Comparison of ENCODE assay signal across 25 cellular contexts in the genomic region with DNA sequence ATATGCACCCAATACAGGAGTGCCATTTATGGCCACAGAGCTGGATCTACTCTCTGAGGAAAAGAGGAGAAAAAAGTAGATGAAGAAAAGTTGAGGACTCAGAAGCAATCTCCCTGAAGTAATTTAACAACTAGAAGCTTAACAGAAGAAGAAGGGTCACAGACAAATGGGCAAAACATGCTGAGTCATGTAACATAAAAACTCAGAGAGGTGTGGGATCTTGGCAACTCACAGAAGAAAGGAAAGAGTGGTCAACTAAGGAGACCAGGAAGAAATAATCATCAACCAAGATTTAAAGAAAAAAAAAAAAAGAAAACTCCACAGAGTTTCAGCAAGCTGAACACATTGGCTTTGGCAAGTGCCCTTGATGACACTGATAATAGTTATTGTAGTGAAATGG. TPM values are rescaled to one million over a fixed set of nuclear protein-coding genes. Genes with fewer than 3 reads are reported as not detected.
DNase-seq lines count a peak whose midpoint lies in the region; ATAC-seq, FAIRE-seq and TF ChIP-seq lines count a peak whose summit lies in the region.
"Had no signal": no experiment of that assay in that cellular context is flagged by ENCODE, and none has a peak within 500 bp of the region (broad histone marks: within the 10 kb centered on the region; RNA-seq: fewer than 3 reads in every experiment).

No MANE protein-coding gene starts in this region.

- no peak overlapping the region for H2AK5ac ChIP-seq in H1 (ENCODE audit: low read depth, low read length)
- no peak overlapping the region for H2AK5ac ChIP-seq in neuronal stem cell (ENCODE audit: low read depth, low read length)

- CTCF ChIA-PET in H1 (lab: Charles Lee; ENCODE audit: partially characterized antibody) = interaction anchor here (0.6 to 1.3 kb wide), 2 partner anchors 17 to 99 kb away, joined by 3 read pairs; no protein-coding TSS in a partner anchor
- CTCF ChIA-PET in activated CD8-positive, alpha-beta T cell treated with anti-CD3 and anti-CD28 coated beads for 36 hours (lab: Charles Lee) = interaction anchor here (1.1 kb wide), 1 partner anchor 10 kb away, joined by 3 read pairs; no protein-coding TSS in a partner anchor

- intact Hi-C loops in pancreas (cut with DNase I) = no loop called here
- intact Hi-C loops in activated CD8-positive, alpha-beta T cell treated with anti-CD3 and anti-CD28 coated beads for 36 hours (cut with micrococcal nuclease) = no loop called here

- H3K27me3 ChIP-seq in H1 (replicated peaks in 1 of 4; ENCODE audit: control insufficient read depth in 3 of 4, extremely low read depth in 1 of 4, insufficient read depth in 3 of 4, low read length in 3 of 4) = no peaks in the 10 kb centered on the region
- H3K27me3 ChIP-seq in neuronal stem cell (ENCODE audit: control insufficient read depth in 3 of 3, insufficient read depth in 3 of 3, low read depth in 1 of 3, low read length in 3 of 3) = no peaks in the 10 kb centered on the region
- H3K27me3 ChIP-seq in pancreas = peaks cover 0 to 4% (median 0%) of the 10 kb centered on the region in 4 donors
- H3K27me3 ChIP-seq: thyroid gland had no signal

- no peak overlapping the region for H4K8ac ChIP-seq in H1 (ENCODE audit: extremely low read depth, insufficient read depth, low read length)
- no peak overlapping the region for H4K8ac ChIP-seq in neuronal stem cell (ENCODE audit: low read depth, low read length)

- no peak overlapping the region for H3K27ac ChIP-seq in H1 (ENCODE audit: low read depth, low read length)
- H3K27ac ChIP-seq in neuronal stem cell (replicated peaks; ENCODE audit: low read length) = no peak overlapping the region
- H3K27ac ChIP-seq in pancreas = no peak overlapping the region
- H3K27ac ChIP-seq: spleen, thyroid gland had no signal

- no peak overlapping the region for H2AFZ ChIP-seq in H1 (ENCODE audit: low read length)
- peak overlapping the region; percentile 22 for H2AFZ ChIP-seq in neuronal stem cell (ENCODE audit: low read length)

- no peak overlapping the region for H3K56ac ChIP-seq in H1 (replicated peaks; ENCODE audit: insufficient read length, low read depth, low read length)

- H3K79me1 ChIP-seq in H1 (ENCODE audit: low read depth, low read length) = no peaks in the 10 kb centered on the region
- no peaks in the 10 kb centered on the region for H3K79me1 ChIP-seq in neuronal stem cell (ENCODE audit: low read depth, low read length)

- no peaks in the 10 kb centered on the region for H3K9me3 Mint-ChIP-seq in HFFc6
- no peaks in the 10 kb centered on the region for H3K9me3 Mint-ChIP-seq in activated CD8-positive, alpha-beta T cell treated with anti-CD3 and anti-CD28 coated beads for 36 hours

- no peak for TF ChIP-seq RAD21 in H1 (IDR thresholded peaks at IDR 0.05 in 1 of 2, conservative IDR thresholded peaks at IDR 0.05 in 1 of 2; ENCODE audit: low read depth in 2 of 2, low read length in 2 of 2)

- no peak overlapping the region for H3K4me2 ChIP-seq in H1 (ENCODE audit: insufficient read depth in 1 of 2, low read depth in 2 of 2, low read length in 2 of 2)
- no peak overlapping the region for H3K4me2 ChIP-seq in neuronal stem cell (ENCODE audit: insufficient read depth, low read length, poor library complexity, severe bottlenecking)

- peaks cover 5% of the 10 kb centered on the region for H3K36me3 Mint-ChIP-seq in HFFc6 (ENCODE audit: low read depth)
- no peaks in the 10 kb centered on the region for H3K36me3 Mint-ChIP-seq in activated CD8-positive, alpha-beta T cell treated with anti-CD3 and anti-CD28 coated beads for 36 hours (ENCODE audit: low read depth)

- no peak overlapping the region for H3K18ac ChIP-seq in H1 (ENCODE audit: extremely low read depth, low read length)
- no peak overlapping the region for H3K18ac ChIP-seq in neuronal stem cell (ENCODE audit: low read length)

- no peak overlapping the region for H4K91ac ChIP-seq in H1 (replicated peaks; ENCODE audit: insufficient read length, low read length)
- H4K91ac ChIP-seq in neuronal stem cell (ENCODE audit: low read depth, low read length, poor library complexity) = no peak overlapping the region

- no peak overlapping the region for H2BK5ac ChIP-seq in H1 (ENCODE audit: low read depth, low read length)
- no peak overlapping the region for H2BK5ac ChIP-seq in neuronal stem cell (ENCODE audit: low read length)

- H3K9me3 ChIP-seq in H1 (ENCODE audit: insufficient read depth in 2 of 2, low read depth in 1 of 2, low read length in 1 of 2) = no peaks in the 10 kb centered on the region
- peaks cover 0 to 14% of the 10 kb centered on the region in 2 donors for H3K9me3 ChIP-seq in neuronal stem cell (replicated peaks in 1 of 2; ENCODE audit: control insufficient read depth in 2 of 2, insufficient read depth in 1 of 2, low read depth in 1 of 2, low read length in 2 of 2)
- H3K9me3 ChIP-seq in pancreas = no peaks in the 10 kb centered on the region
- H3K9me3 ChIP-seq: spleen, thyroid gland had no signal

- H3K4me3 Mint-ChIP-seq in HFFc6 = no peak overlapping the region
- H3K4me3 Mint-ChIP-seq in activated CD8-positive, alpha-beta T cell treated with anti-CD3 and anti-CD28 coated beads for 36 hours = no peak overlapping the region
- H3K4me3 Mint-ChIP-seq: B cell had no signal

- H2BK12ac ChIP-seq in H1 (ENCODE audit: low read depth, low read length) (no peak overlapping the region), neuronal stem cell (ENCODE audit: low read length) (no peak overlapping the region)

- no peak overlapping the region for H4K5ac ChIP-seq in H1 (ENCODE audit: insufficient read length, low read depth, low read length)

- FAIRE-seq in H1 (lab: Jason Lieb, UNC) (no peak), pancreas (lab: Jason Lieb, UNC) (no peak)

- H3K4me3 ChIP-seq in H1 (ENCODE audit: extremely low read depth in 1 of 4, insufficient read depth in 2 of 4, low read depth in 3 of 4, low read length in 4 of 4) = no peak overlapping the region
- H3K4me3 ChIP-seq in neuronal stem cell (ENCODE audit: low read length in 2 of 2) = no peak overlapping the region
- H3K4me3 ChIP-seq in pancreas = no peak overlapping the region
- H3K4me3 ChIP-seq: spleen, thyroid gland had no signal

- TF ChIP-seq POLR2A in H1 (IDR thresholded peaks at IDR 0.05; ENCODE audit: control extremely low read depth in 1 of 2, low read depth in 2 of 2, low read length in 2 of 2) = no peak

- H3K9ac ChIP-seq in H1 (replicated peaks in 1 of 4; ENCODE audit: extremely low read depth in 1 of 4, low read depth in 3 of 4, low read length in 3 of 4) = no peak overlapping the region
- H3K9ac ChIP-seq in neuronal stem cell (ENCODE audit: low read depth, low read length, poor library complexity) = no peak overlapping the region

- H2BK20ac ChIP-seq in H1 (ENCODE audit: low read length) = no peak overlapping the region

- no peaks in the 10 kb centered on the region for H3K23me2 ChIP-seq in H1 (ENCODE audit: low read depth, low read length)

- DNase-seq in HFFc6 (no peak), RPMI7951 (ENCODE audit: low read depth) (peak; percentile 65), H1 (ENCODE audit: low read depth in 1 of 2, low spot score in 2 of 2) (no peak), neuronal stem cell (ENCODE audit: low spot score) (no peak), pancreas (no peak), NCI-H2081 (lab: John Stamatoyannopoulos, UW) (no peak)
- DNase-seq in activated CD8-positive, alpha-beta T cell treated with anti-CD3 and anti-CD28 coated beads for 36 hours = no peak
- DNase-seq: activated CD4-positive, CD25-positive, alpha-beta regulatory T cell treated with anti-CD3 and anti-CD28 coated beads, Interleukin-2, amount 50 U/mL, for 72 hours; activated naive CD4-positive, alpha-beta T cell treated with anti-CD3 and anti-CD28 coated beads, Interleukin-2, amount 50 U/mL, for 16 hours; aorta; COR-L47; DND-41; foreskin melanocyte; hippocampal formation; MV-4-11; NCI-H1694; NCI-H526 treated with DMSO at 0.1 percent for 48 hours; occipital lobe; Right ventricle myocardium superior; spleen; stimulated activated CD4-positive, alpha-beta T cell treated with anti-CD3 and anti-CD28 coated beads, Interleukin-4, amount 100 ng/mL, for 1 hour; stimulated activated naive CD8-positive, alpha-beta T cell treated with anti-CD3 and anti-CD28 coated beads, Interleukin-15, Interleukin-2, amounts not matched to agents 100 U/mL and 50 U/mL, for 24 hours; SW 1271; thyroid gland had no signal

- no peaks in the 10 kb centered on the region for H4K20me1 ChIP-seq in H1 (replicated peaks in 1 of 2; ENCODE audit: control insufficient read depth in 1 of 2, insufficient read depth in 2 of 2, low read length in 2 of 2)

- POLR2A ChIA-PET in H1 (lab: Charles Lee; ENCODE audit: partially characterized antibody) = no interaction called here
- POLR2A ChIA-PET in activated CD8-positive, alpha-beta T cell treated with anti-CD3 and anti-CD28 coated beads for 36 hours (lab: Charles Lee) = no interaction called here

- peaks cover 2% of the 10 kb centered on the region; the same call in 1 of the 2 replicates for H3K27me3 Mint-ChIP-seq in HFFc6 (ENCODE audit: insufficient read depth)
- H3K27me3 Mint-ChIP-seq in activated CD8-positive, alpha-beta T cell treated with anti-CD3 and anti-CD28 coated beads for 36 hours = peaks cover 12% of the 10 kb centered on the region
- H3K27me3 Mint-ChIP-seq: B cell had no signal

- peaks cover 0 to 5% (median 2%) of the 10 kb centered on the region in 4 experiments; a peak in 3 of 7 replicates for H3K4me1 ChIP-seq in H1 (replicated peaks in 1 of 4; ENCODE audit: control insufficient read depth in 3 of 4, insufficient read depth in 4 of 4, low read length in 3 of 4)
- H3K4me1 ChIP-seq in neuronal stem cell (ENCODE audit: control insufficient read depth in 2 of 2, insufficient read depth in 1 of 2, low read depth in 1 of 2, low read length in 2 of 2) = peaks cover 0 to 15% of the 10 kb centered on the region in 2 donors
- H3K4me1 ChIP-seq in pancreas = no peaks in the 10 kb centered on the region

- TF ChIP-seq CTCF in HFFc6 (IDR thresholded peaks at IDR 0.05) = no peak
- TF ChIP-seq CTCF in H1 (IDR thresholded peaks at IDR 0.05; ENCODE audit: control extremely low read depth in 1 of 3, insufficient read depth in 1 of 3, low read depth in 1 of 3, low read length in 3 of 3) = no peak
- no peak for TF ChIP-seq CTCF in pancreas (IDR thresholded peaks at IDR 0.05)
- no peak for TF ChIP-seq CTCF in activated CD8-positive, alpha-beta T cell treated with anti-CD3 and anti-CD28 coated beads for 36 hours (IDR thresholded peaks at IDR 0.05)

- H3K4ac ChIP-seq in H1 (replicated peaks; ENCODE audit: insufficient read length, low read depth, low read length) = no peak overlapping the region
- H3K4ac ChIP-seq in neuronal stem cell (ENCODE audit: low read length) = no peak overlapping the region

- H3K79me2 ChIP-seq in H1 (ENCODE audit: control insufficient read depth in 1 of 2, insufficient read depth in 2 of 2, low read length in 2 of 2) = no peaks in the 10 kb centered on the region

- TF ChIP-seq EP300 in H1 (IDR thresholded peaks at IDR 0.05; ENCODE audit: borderline replicate concordance in 1 of 2, low read depth in 2 of 2, low read length in 2 of 2) = no peak

- H3K4me1 Mint-ChIP-seq in HFFc6 (ENCODE audit: low read depth) = peaks cover 51% of the 10 kb centered on the region
- H3K4me1 Mint-ChIP-seq in activated CD8-positive, alpha-beta T cell treated with anti-CD3 and anti-CD28 coated beads for 36 hours (ENCODE audit: low read depth) = peaks cover 5% of the 10 kb centered on the region

- peak overlapping the region; percentile 52 for H3K27ac Mint-ChIP-seq in HFFc6
- H3K27ac Mint-ChIP-seq in activated CD8-positive, alpha-beta T cell treated with anti-CD3 and anti-CD28 coated beads for 36 hours = no peak overlapping the region
- H3K27ac Mint-ChIP-seq: B cell had no signal

- H3K23ac ChIP-seq in H1 (ENCODE audit: insufficient read length) (no peak overlapping the region), neuronal stem cell (ENCODE audit: low read depth, low read length, poor library complexity) (no peak overlapping the region)

- H3K36me3 ChIP-seq in H1 (ENCODE audit: control insufficient read depth in 2 of 4, insufficient read depth in 4 of 4, low read length in 3 of 4) (no peaks in the 10 kb centered on the region), neuronal stem cell (replicated peaks in 1 of 2; ENCODE audit: control insufficient read depth in 2 of 2, insufficient read depth in 2 of 2, low read length in 2 of 2) (no peaks in the 10 kb centered on the region), pancreas (no peaks in the 10 kb centered on the region)
- H3K36me3 ChIP-seq: spleen, thyroid gland had no signal

- H3K14ac ChIP-seq in H1 (ENCODE audit: insufficient read length) = no peak overlapping the region
- no peak overlapping the region for H3K14ac ChIP-seq in neuronal stem cell (ENCODE audit: low read length)

- ATAC-seq in pancreas = no peak
- no peak for ATAC-seq in activated CD8-positive, alpha-beta T cell treated with anti-CD3 and anti-CD28 coated beads for 36 hours
- ATAC-seq: stimulated activated naive CD8-positive, alpha-beta T cell treated with anti-CD3 and anti-CD28 coated beads, Interleukin-15, Interleukin-2, amounts not matched to agents 100 U/mL and 50 U/mL, for 24 hours had no signal

- H2BK15ac ChIP-seq in H1 (ENCODE audit: low read length) = no peak overlapping the region
- no peak overlapping the region for H2BK15ac ChIP-seq in neuronal stem cell (ENCODE audit: low read length)

- H2BK120ac ChIP-seq in H1 (replicated peaks; ENCODE audit: low read depth, low read length) = no peak overlapping the region
- no peak overlapping the region for H2BK120ac ChIP-seq in neuronal stem cell (ENCODE audit: low read depth, low read length)

RNA-seq across cellular contexts. Expression of a gene that starts 51.8 kb away (rescaled TPM):
- 10 to 100 TPM; 26.4 to 36.5 (median 30.5) TPM for total RNA-seq in HFFc6 (2021; fragmentation: NEBNext Ultra II Directional; extraction: Animal tissue kit (Norgen Biotek cat#: 25700))
- 60.7 and 61.6 TPM in 2 replicates for total RNA-seq in RPMI7951 (2014; rRNA removed; shearing (Covaris generic))
- 29.7 and 31.7 TPM in 2 replicates for total RNA-seq in H1 (2021; fragmentation: NEBNext Ultra II Directional; extraction: Animal tissue kit (Norgen Biotek cat#: 25700))
- 12.6 and 20.6 TPM in 2 replicates for polyA plus RNA-seq in H1 (2011; rRNA removed)
- polyA plus RNA-seq in H1 (2011; cell fraction: cytosol; rRNA removed) = 26.0 TPM
- polyA plus RNA-seq in H1 (2011; cell fraction: nucleus; rRNA removed) = 9.0 TPM
- 16.6 to 21.6 TPM (median 19.9 TPM) in 4 replicates for polyA plus RNA-seq in H1 (2012, experiment 1 of 2)
- 7.4 TPM for polyA plus RNA-seq in H1 (2012, experiment 2 of 2)
- polyA plus RNA-seq in H1 (2013, experiment 1 of 2) = 27.3 TPM
- 26.0 TPM for polyA plus RNA-seq in H1 (2013, experiment 2 of 2)
- 7.0 and 7.2 TPM in 2 replicates for polyA minus RNA-seq in H1 (2011; rRNA and poly(A)+ RNA removed)
- 10.2 TPM for polyA minus RNA-seq in H1 (2011; cell fraction: cytosol; rRNA and poly(A)+ RNA removed)
- polyA minus RNA-seq in H1 (2011; cell fraction: nucleus; rRNA and poly(A)+ RNA removed) = 8.7 TPM
- polyA plus RNA-seq in neuronal stem cell (2013, experiment 1 of 2) = 35.3 TPM
- 36.0 TPM for polyA plus RNA-seq in neuronal stem cell (2013, experiment 2 of 2)
- 10 to 100 TPM; 13.8 to 24.6 (median 16.4) TPM for total RNA-seq in pancreas
- 10 to 100 TPM; 18.6 to 23.2 TPM for polyA plus RNA-seq in pancreas
- total RNA-seq in activated CD8-positive, alpha-beta T cell treated with anti-CD3 and anti-CD28 coated beads for 36 hours = 10 to 100 TPM; 17.6 to 20.8 TPM
